11 cellular contexts compared by ENCODE assay signal in genomic region chr1:40981702-40982448, GRCh38. TPM values are rescaled to one million over a fixed set of nuclear protein-coding genes. Genes with fewer than 3 reads are reported as not detected.
DNase-seq lines count a peak whose midpoint lies in the region; ATAC-seq, FAIRE-seq and TF ChIP-seq lines count a peak whose summit lies in the region.
"Had no signal": no experiment of that assay in that cellular context is flagged by ENCODE, and none has a peak within 500 bp of the region (broad histone marks: within the 10 kb centered on the region; RNA-seq: fewer than 3 reads in every experiment).

No MANE protein-coding gene starts in this region.

- intact Hi-C loops in adrenal gland (cut with DNase I): no loop called here

- H3K4me1 ChIP-seq in ACC112 (ENCODE audit: control insufficient read depth, insufficient read depth, low read length, unreplicated experiment) (peaks cover 42% of the 10 kb centered on the region), adrenal gland (replicated peaks in 1 of 2) (peaks cover 39 to 66% of the 10 kb centered on the region in 2 donors), mesenchymal stem cell (ENCODE audit: control insufficient read depth, insufficient read depth, low read depth, low read length) (peaks cover 23% of the 10 kb centered on the region)

- no peak overlapping the region for H3K14ac ChIP-seq in mesenchymal stem cell (ENCODE audit: low read length in 2 of 2)

- no peak overlapping the region for H3K18ac ChIP-seq in mesenchymal stem cell (ENCODE audit: low read depth in 1 of 2, low read length in 2 of 2)

- H3K79me1 ChIP-seq in mesenchymal stem cell (replicated peaks; ENCODE audit: low read length, poor library complexity, severe bottlenecking): peaks cover 15% of the 10 kb centered on the region

- H3K9me3 ChIP-seq in adrenal gland (replicated peaks in 1 of 3): no peaks in the 10 kb centered on the region
- H3K9me3 ChIP-seq in mesenchymal stem cell (ENCODE audit: control insufficient read depth, low read length): no peaks in the 10 kb centered on the region

- TF ChIP-seq CTCF in HFF-Myc (IDR thresholded peaks at IDR 0.05; ENCODE audit: low read depth, low read length, missing control alignments) (no peak), adrenal gland (IDR thresholded peaks at IDR 0.05) (no peak), omental fat pad (IDR thresholded peaks at IDR 0.05) (no peak)

- no peak overlapping the region for H4K91ac ChIP-seq in mesenchymal stem cell (ENCODE audit: low read length)

- H2BK5ac ChIP-seq in mesenchymal stem cell (ENCODE audit: low read depth, low read length, poor library complexity, severe bottlenecking): no peak overlapping the region

- H4K8ac ChIP-seq in mesenchymal stem cell (ENCODE audit: low read length): no peak overlapping the region

- peaks cover 71% of the 10 kb centered on the region for H3K79me2 ChIP-seq in ACC112 (ENCODE audit: control insufficient read depth, insufficient read depth, low read length, unreplicated experiment)

- H3K36me3 ChIP-seq in ACC112 (ENCODE audit: insufficient read depth, low read length) (peaks cover 30% of the 10 kb centered on the region), adrenal gland (replicated peaks in 1 of 2) (no peaks in the 10 kb centered on the region), mesenchymal stem cell (ENCODE audit: control insufficient read depth in 1 of 2, insufficient read depth in 2 of 2, low read depth in 1 of 2, low read length in 2 of 2) (peaks cover 6 to 24% of the 10 kb centered on the region in 2 experiments)

- H3K9ac ChIP-seq in mesenchymal stem cell (ENCODE audit: low read length): peak overlapping the region; percentile 95

- no peak overlapping the region for H2BK15ac ChIP-seq in mesenchymal stem cell (ENCODE audit: low read depth, poor library complexity, severe bottlenecking)

- no peak overlapping the region for H3K27ac ChIP-seq in ACC112 (ENCODE audit: low read depth, low read length)
- peak overlapping the region in 3 of 5 donors; percentile 27 to 94 (median 30) for H3K27ac ChIP-seq in adrenal gland
- H3K27ac ChIP-seq in mesenchymal stem cell (ENCODE audit: low read length, poor library complexity, severe bottlenecking): no peak overlapping the region

- H3K4me3 ChIP-seq in ACC112 (ENCODE audit: low read depth, low read length): peak overlapping the region; percentile 88
- H3K4me3 ChIP-seq in HFF-Myc (replicated peaks; ENCODE audit: low read depth, low read length): peak overlapping the region; percentile 80
- H3K4me3 ChIP-seq in adrenal gland: peak overlapping the region in 1 of 4 donors; percentile 20
- H3K4me3 ChIP-seq in mesenchymal stem cell (ENCODE audit: insufficient read depth in 1 of 2, low read depth in 1 of 2, low read length in 2 of 2): peak overlapping the region in 1 of 2 experiments; percentile 81

- H3K23ac ChIP-seq in mesenchymal stem cell (ENCODE audit: low read length in 2 of 2): no peak overlapping the region

- no peak overlapping the region for H3K4me2 ChIP-seq in mesenchymal stem cell (ENCODE audit: low read length, poor library complexity, severe bottlenecking)

- WGBS in adrenal gland, 4 donors: 66 to 75% (median 73%) methylated on average over 13 of the region's 13 CpGs
- 79% methylated on average over 11 of the region's 13 CpGs for WGBS in mesenchymal stem cell

- no peak overlapping the region for H3K4ac ChIP-seq in mesenchymal stem cell (ENCODE audit: low read depth in 1 of 2, low read length in 2 of 2)

- ATAC-seq in omental fat pad (ENCODE audit: low FRiP score): no peak
- no peak for ATAC-seq in GM19467 (IDR thresholded peaks at IDR 0.05; ENCODE audit: unreplicated experiment)
- ATAC-seq: Right ventricle myocardium inferior had no signal

- no peak overlapping the region for H2AK5ac ChIP-seq in mesenchymal stem cell (ENCODE audit: low read length, severe bottlenecking)

- no peak overlapping the region for H2BK12ac ChIP-seq in mesenchymal stem cell (ENCODE audit: low read length in 2 of 2)

- no peak for TF ChIP-seq POLR2A in adrenal gland (IDR thresholded peaks at IDR 0.05)
- TF ChIP-seq POLR2A in GM12891 (IDR thresholded peaks at IDR 0.05; ENCODE audit: low read depth, low read length): no peak

- H2AFZ ChIP-seq in ACC112 (ENCODE audit: low read length, unreplicated experiment) (no peak overlapping the region), mesenchymal stem cell (ENCODE audit: low read depth, low read length) (no peak overlapping the region)

- H3K27me3 ChIP-seq in ACC112 (ENCODE audit: insufficient read depth, low read length) (no peaks in the 10 kb centered on the region), adrenal gland (no peaks in the 10 kb centered on the region), mesenchymal stem cell (ENCODE audit: control insufficient read depth in 1 of 2, insufficient read depth in 1 of 2, low read length in 2 of 2) (no peaks in the 10 kb centered on the region)

- no peak for FAIRE-seq in GM12891 (lab: Jason Lieb, UNC)

- H2BK120ac ChIP-seq in mesenchymal stem cell (ENCODE audit: low read depth, low read length): no peak overlapping the region

- DNase-seq in HFF-Myc (ENCODE audit: extremely low read depth, low read depth) (no peak), adrenal gland (no peak), mesenchymal stem cell (peak; percentile 29), omental fat pad (ENCODE audit: low spot score) (no peak), GM12891 (ENCODE audit: insufficient read length, low spot score) (no peak)
- DNase-seq in activated CD4-positive, alpha-beta T cell treated with anti-CD3 and anti-CD28 coated beads, Interleukin-2, amount 50 U/mL, for 1 hour: no peak

TF ChIP-seq in GM12891, 5 proteins besides CTCF, POLR2A, EP300 and RAD21:
- TF ChIP-seq POLR2AphosphoS5 (IDR thresholded peaks at IDR 0.05; ENCODE audit: low read depth, low read length) (no peak), TAF1 (IDR thresholded peaks at IDR 0.05; ENCODE audit: low read depth, low read length) (no peak), SPI1 (IDR thresholded peaks at IDR 0.05; ENCODE audit: low read depth, low read length) (no peak), PAX5 (IDR thresholded peaks at IDR 0.05; ENCODE audit: insufficient read depth, low read length, severe bottlenecking) (no peak), POU2F2 (IDR thresholded peaks at IDR 0.05; ENCODE audit: low read depth, low read length) (no peak)
TF ChIP-seq in GM12891: peak in this region for 0.

RNA-seq across cellular contexts. Expression of gene CTPS1, which starts 2.4 kb away (rescaled TPM):
- total RNA-seq in adrenal gland: 10 to 100 TPM; 12.2 to 37.5 (median 26.1) TPM
- polyA plus RNA-seq in adrenal gland: 10 to 100 TPM; 17.8 to 49.4 (median 26.4) TPM
- polyA plus RNA-seq in mesenchymal stem cell (2013, experiment 1 of 2): 20.0 TPM
- 19.4 TPM for polyA plus RNA-seq in mesenchymal stem cell (2013, experiment 2 of 2)
- 10 to 100 TPM; 16.1 to 57.5 (median 17.6) TPM for total RNA-seq in omental fat pad
- polyA plus RNA-seq in GM12891 (2012; ENCODE audit: low read depth, missing spikeins): 33.7 TPM

RNA-seq across cellular contexts. Expression of gene SLFNL1, which starts 39.6 kb away (rescaled TPM):
- total RNA-seq in adrenal gland (1 to 10 TPM in 1 of 8 donors, under 1 TPM in 7; 0.06 to 1.1 (median 0.20) TPM), omental fat pad (1 to 10 TPM in 1 of 4 donors, under 1 TPM in 3; 0.19 to 1.6 (median 0.55) TPM)
- 1 to 10 TPM in 1 of 3 donors, under 1 TPM in 1, not detected in 1; 0.47 to 1.4 TPM for polyA plus RNA-seq in adrenal gland
- polyA plus RNA-seq in mesenchymal stem cell (2013, experiment 1 of 2): 0.04 TPM
- 0.03 TPM for polyA plus RNA-seq in mesenchymal stem cell (2013, experiment 2 of 2)
- 0.23 TPM for polyA plus RNA-seq in GM12891 (2012; ENCODE audit: low read depth, missing spikeins)
- total RNA-seq: HT1080, kidney epithelial cell had no signal

Comparison
In these comparisons a context has a peak if more than half of its experiments do, and no peak if none do; other contexts are left out.
1. H3K27ac ChIP-seq: peak in adrenal gland (3 of 5); none in ACC112 (single experiment) and mesenchymal stem cell (single experiment).